26 cellular contexts compared by ENCODE assay signal in the genomic region with DNA sequence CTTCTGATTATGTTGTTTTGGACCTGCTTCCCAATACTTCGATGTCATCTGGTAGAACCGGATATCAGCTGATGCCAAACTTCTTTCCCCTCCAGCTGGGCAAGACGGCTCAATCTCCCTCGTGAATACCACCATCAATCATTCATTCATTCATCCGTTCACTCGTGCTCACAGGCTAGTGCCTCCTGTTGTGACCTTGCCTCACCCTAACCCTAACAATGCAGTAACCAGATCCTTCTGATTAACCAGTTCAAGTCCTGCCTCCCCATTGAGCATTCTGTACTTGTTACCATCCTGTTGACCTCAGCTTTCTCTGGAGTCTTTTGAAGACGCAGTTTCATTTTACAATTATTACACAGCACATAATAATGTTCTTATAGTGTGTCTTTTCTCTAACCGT. TPM values are rescaled to one million over a fixed set of nuclear protein-coding genes. Genes with fewer than 3 reads are reported as not detected.
"Had no signal": no experiment of that assay in that cellular context is flagged by ENCODE, and none has a peak within 500 bp of the region (broad histone marks: within the 10 kb centered on the region; RNA-seq: fewer than 3 reads in every experiment).

No MANE protein-coding gene starts in this region.

- FAIRE-seq: astrocyte, RCC 7860, TTC549 had no signal

- DNase-seq: activated CD4-positive, alpha-beta T cell treated with anti-CD3 and anti-CD28 coated beads for 36 hours; activated CD4-positive, alpha-beta T cell treated with anti-CD3 and anti-CD28 coated beads, Interleukin-2, amount 10 ng/mL, durations not matched to agents 7 days and 5 days; activated CD4-positive, alpha-beta T cell treated with anti-CD3 and anti-CD28 coated beads, Interleukin-2, amount 50 U/mL, for 48 hours; activated CD8-positive, alpha-beta T cell treated with anti-CD3 and anti-CD28 coated beads, Interleukin-2, amount 10 ng/mL, durations not matched to agents 7 days and 5 days; activated gamma-delta T cell; activated naive CD4-positive, alpha-beta T cell treated with Interleukin-2 at 50 U/mL for 16 hours; activated naive CD8-positive, alpha-beta T cell treated with anti-CD3 and anti-CD28 coated beads, Interleukin-2, amount 10 ng/mL, durations not matched to agents 7 days and 5 days; activated T-cell treated with anti-CD3 and anti-CD28 coated beads, Interleukin-2, amount 50 U/mL, for 24 hours; adrenal gland; body of pancreas; Kasumi-1; MG63; NCI-H1048; NCI-H1105 treated with DMSO at 0.1 percent for 48 hours; NCI-H1436 treated with DMSO at 0.1 percent for 48 hours; NCI-H1694 treated with DMSO at 0.1 percent for 48 hours; NCI-H2029; NCI-H345; NCI-H524 treated with DMSO at 0.1 percent for 48 hours; PC-3; Right ventricle myocardium superior had no signal

- H3K4me3 ChIP-seq: adrenal gland, body of pancreas, breast epithelium, MG63, SK-N-MC had no signal

- H3K27ac ChIP-seq: adrenal gland, body of pancreas, SK-N-MC had no signal

- H3K36me3 ChIP-seq: adrenal gland, breast epithelium, MG63 had no signal

- H3K9me3 ChIP-seq: adrenal gland, body of pancreas, breast epithelium had no signal

- H3K27me3 ChIP-seq: adrenal gland, body of pancreas, breast epithelium had no signal

- ATAC-seq: activated CD4-positive, alpha-beta T cell treated with anti-CD3 and anti-CD28 coated beads for 36 hours; activated CD8-positive, alpha-beta T cell treated with anti-CD3 and anti-CD28 coated beads, Interleukin-2, amount 10 ng/mL, durations not matched to agents 7 days and 5 days; body of pancreas; PC-3 had no signal

- H3K4me1 ChIP-seq: breast epithelium had no signal

RNA-seq across cellular contexts. Expression of gene C1GALT1C1L, which starts 44.3 kb away (rescaled TPM):
- total RNA-seq: activated CD4-positive, alpha-beta T cell treated with anti-CD3 and anti-CD28 coated beads for 36 hours; activated CD4-positive, alpha-beta T cell treated with anti-CD3 and anti-CD28 coated beads, Interleukin-2, amount 10 ng/mL, durations not matched to agents 7 days and 5 days; activated CD8-positive, alpha-beta T cell treated with anti-CD3 and anti-CD28 coated beads, Interleukin-2, amount 10 ng/mL, durations not matched to agents 7 days and 5 days; activated naive CD8-positive, alpha-beta T cell treated with anti-CD3 and anti-CD28 coated beads, Interleukin-2, amount 10 ng/mL, durations not matched to agents 7 days and 5 days; astrocyte; PC-3 had no signal
